ENCODE assay signal across 21 cellular contexts in genomic region chr17:32481193-32481592, GRCh38. TPM values are rescaled to one million over a fixed set of nuclear protein-coding genes. Genes with fewer than 3 reads are reported as not detected.
DNase-seq lines count a peak whose midpoint lies in the region; ATAC-seq, FAIRE-seq and TF ChIP-seq lines count a peak whose summit lies in the region.
"Had no signal": no experiment of that assay in that cellular context is flagged by ENCODE, and none has a peak within 500 bp of the region (broad histone marks: within the 10 kb centered on the region; RNA-seq: fewer than 3 reads in every experiment).

No MANE protein-coding gene starts in this region.

- H3K4me3 ChIP-seq in BLaER1 (no peak overlapping the region), endothelial cell of umbilical vein (replicated peaks in 1 of 3; ENCODE audit: insufficient read depth in 1 of 3, low read depth in 1 of 3, low read length in 3 of 3) (no peak overlapping the region), A673 (ENCODE audit: low read depth, low read length, poor library complexity, severe bottlenecking) (no peak overlapping the region)
- H3K4me3 ChIP-seq: gastrocnemius medialis, lower lobe of right lung, psoas muscle had no signal

- H3K4me1 ChIP-seq in BLaER1 (peaks cover 15% of the 10 kb centered on the region), endothelial cell of umbilical vein (ENCODE audit: control insufficient read depth, extremely low read depth, insufficient read depth, low read length) (no peaks in the 10 kb centered on the region), A673 (ENCODE audit: insufficient read depth, low read length, poor library complexity, severe bottlenecking) (peaks cover 11% of the 10 kb centered on the region)

- no peaks in the 10 kb centered on the region for H3K27me3 ChIP-seq in BLaER1
- H3K27me3 ChIP-seq in endothelial cell of umbilical vein (ENCODE audit: control insufficient read depth in 2 of 2, insufficient read depth in 2 of 2, low read length in 2 of 2) = no peaks in the 10 kb centered on the region
- no peaks in the 10 kb centered on the region for H3K27me3 ChIP-seq in A673 (replicated peaks; ENCODE audit: insufficient read depth, low read depth, low read length, poor library complexity)
- H3K27me3 ChIP-seq: gastrocnemius medialis had no signal

- peak overlapping the region; percentile 17 for H3K27ac Mint-ChIP-seq in T-helper 2 cell treated with Interferon-gamma antibody and Interleukin-4, amounts not matched to agents 5 μg/mL and 100 μg/mL, for 36 hours
- peak overlapping the region; percentile 24 to 39 for H3K27ac Mint-ChIP-seq in T-cell

- H3K9me3 ChIP-seq in BLaER1 = no peaks in the 10 kb centered on the region
- H3K9me3 ChIP-seq in endothelial cell of umbilical vein (replicated peaks; ENCODE audit: control insufficient read depth, insufficient read depth, low read length) = no peaks in the 10 kb centered on the region
- H3K9me3 ChIP-seq in A673 (ENCODE audit: low read depth, low read length, poor library complexity, severe bottlenecking) = no peaks in the 10 kb centered on the region
- H3K9me3 ChIP-seq: gastrocnemius medialis, lower lobe of right lung, neutrophil, psoas muscle had no signal

- no peak overlapping the region for H2AFZ ChIP-seq in endothelial cell of umbilical vein (ENCODE audit: low read depth, low read length)

- H3K36me3 ChIP-seq in BLaER1 (peaks cover 68% of the 10 kb centered on the region), endothelial cell of umbilical vein (ENCODE audit: control insufficient read depth in 2 of 2, extremely low read depth in 1 of 2, insufficient read depth in 2 of 2, low read length in 2 of 2) (peaks cover 21 to 39% of the 10 kb centered on the region in 2 experiments), A673 (ENCODE audit: insufficient read depth, low read length, poor library complexity, severe bottlenecking) (peaks cover 26% of the 10 kb centered on the region)

- intact Hi-C loops in endothelial cell of umbilical vein (cut with micrococcal nuclease) (loop anchor here (5.0 to 10.0 kb wide), 2 partner anchors 176 to 514 kb away; partner anchors contain the start of gene SPACA3), A673 (cut with micrococcal nuclease; ENCODE audit: unreplicated experiment) (loop anchor here (5.0 kb wide), 1 partner anchor 276 kb away; no protein-coding TSS in a partner anchor)

- H3K9me1 ChIP-seq in endothelial cell of umbilical vein (replicated peaks; ENCODE audit: control insufficient read depth, extremely low read depth, insufficient read depth, low read length) = no peaks in the 10 kb centered on the region

- dilution Hi-C loops in endothelial cell of umbilical vein (cut with MboI; ENCODE audit: extremely low pct_ligation_motif_present, low sequenced_read_pairs) = no loop called here

- no peaks in the 10 kb centered on the region for H4K20me1 ChIP-seq in BLaER1
- no peaks in the 10 kb centered on the region for H4K20me1 ChIP-seq in endothelial cell of umbilical vein (replicated peaks; ENCODE audit: control insufficient read depth, extremely low read depth, insufficient read depth, low read length)

- H3K27me3 Mint-ChIP-seq in T-helper 2 cell treated with Interferon-gamma antibody and Interleukin-4, amounts not matched to agents 5 μg/mL and 100 μg/mL, for 36 hours (ENCODE audit: low read depth) = no peaks in the 10 kb centered on the region
- no peaks in the 10 kb centered on the region for H3K27me3 Mint-ChIP-seq in T-cell
- H3K27me3 Mint-ChIP-seq: activated B cell treated with CpG ODN at 0.5 μM for 24 hours had no signal

- peaks cover 47% of the 10 kb centered on the region for H3K36me3 Mint-ChIP-seq in T-helper 2 cell treated with Interferon-gamma antibody and Interleukin-4, amounts not matched to agents 5 μg/mL and 100 μg/mL, for 36 hours (ENCODE audit: low read depth)
- peaks cover 52% of the 10 kb centered on the region for H3K36me3 Mint-ChIP-seq in T-cell

- H3K9me3 Mint-ChIP-seq in T-helper 2 cell treated with Interferon-gamma antibody and Interleukin-4, amounts not matched to agents 5 μg/mL and 100 μg/mL, for 36 hours = no peaks in the 10 kb centered on the region
- H3K9me3 Mint-ChIP-seq in T-cell = no peaks in the 10 kb centered on the region
- H3K9me3 Mint-ChIP-seq: activated B cell treated with CpG ODN at 0.5 μM for 24 hours had no signal

- H3K79me2 ChIP-seq in endothelial cell of umbilical vein (ENCODE audit: control insufficient read depth, insufficient read depth, low read length) = no peaks in the 10 kb centered on the region

- H3K4me1 Mint-ChIP-seq in T-helper 2 cell treated with Interferon-gamma antibody and Interleukin-4, amounts not matched to agents 5 μg/mL and 100 μg/mL, for 36 hours (ENCODE audit: low read depth) = peaks cover 3% of the 10 kb centered on the region
- H3K4me1 Mint-ChIP-seq in T-cell = peaks cover 11 to 13% (median 12%) of the 10 kb centered on the region in 3 donors

- CTCF ChIA-PET in T-cell (lab: Charles Lee) (interaction anchor here in 1 of 2 donors (0.6 to 1.5 kb wide), 4 partner anchors 12 to 178 kb away, joined by 3 to 5 read pairs (median 4); no protein-coding TSS in a partner anchor), endothelial cell of umbilical vein (lab: Charles Lee) (interaction anchor here (2.6 to 6.6 kb wide), 2 partner anchors 19 to 274 kb away, joined by 22 to 41 read pairs; no protein-coding TSS in a partner anchor), A673 (lab: Charles Lee) (interaction anchor here (0.6 kb wide), 1 partner anchor 396 kb away, joined by 3 read pairs; the partner anchor contains the start of gene MYO1D)

- FAIRE-seq in endothelial cell of umbilical vein (lab: Jason Lieb, UNC) = no peak
- FAIRE-seq: colon, GM19239 had no signal

- POLR2A ChIA-PET in T-cell (lab: Charles Lee) (no interaction called here), endothelial cell of umbilical vein (lab: Charles Lee) (no interaction called here), A673 (lab: Charles Lee; ENCODE audit: low non-redundant PET) (interaction anchor here (0.7 kb wide), 1 partner anchor 37 kb away, joined by 5 read pairs; the partner anchor contains the start of gene PSMD11)

- BruUV-seq in endothelial cell of umbilical vein (replicated peaks; lab: Mats Ljungman, UMichigan) (TSS peak; percentile 43), A673 (replicated peaks; lab: Mats Ljungman, UMichigan) (no TSS peak)

- H3K27ac ChIP-seq in BLaER1 (0 out of 2 replicates have a peak overlapping the region, but pooled peaks have one; percentile 27), endothelial cell of umbilical vein (ENCODE audit: insufficient read depth, low read depth, low read length) (no peak overlapping the region), A673 (ENCODE audit: low read depth, low read length, poor library complexity, severe bottlenecking) (no peak overlapping the region)
- H3K27ac ChIP-seq: gastrocnemius medialis, lower lobe of right lung, neutrophil, psoas muscle had no signal

- DNase-seq in T-helper 2 cell treated with Interferon-gamma antibody and Interleukin-4, amounts not matched to agents 5 μg/mL and 100 μg/mL, for 36 hours (ENCODE audit: low spot score) = no peak
- DNase-seq in T-helper 2 cell (no peak), T-cell (no peak), endothelial cell of umbilical vein (ENCODE audit: low read depth, low spot score) (no peak), A673 (ENCODE audit: low spot score) (no peak), NOMO-1 treated with dmso at 0.1 percent for 144 hours (lab: John Stamatoyannopoulos, UW; ENCODE audit: unreplicated experiment) (no peak), hippocampal formation (lab: John Stamatoyannopoulos, UW) (no peak)
- DNase-seq: 8988T, activated B cell treated with CpG ODN at 0.5 μM for 24 hours, gastrocnemius medialis, islet precursor cell, lower lobe of right lung, NCI-H1048, NCI-H187, psoas muscle, T1000 had no signal

- H3K4me2 ChIP-seq in BLaER1 (no peak overlapping the region), endothelial cell of umbilical vein (ENCODE audit: insufficient read depth, low read length) (no peak overlapping the region)

- H3K9ac ChIP-seq in BLaER1 (no peak overlapping the region), endothelial cell of umbilical vein (replicated peaks; ENCODE audit: extremely low read depth, insufficient read depth, low read length) (no peak overlapping the region)

- TF ChIP-seq CTCF in endothelial cell of umbilical vein (IDR thresholded peaks at IDR 0.05; ENCODE audit: extremely low read depth in 1 of 2, insufficient read depth in 1 of 2, low read depth in 1 of 2, low read length in 2 of 2) (no peak), A673 (conservative IDR thresholded peaks at IDR 0.05; ENCODE audit: low read depth, low read length) (no peak)

- ATAC-seq in T-cell (replicated peaks in 1 of 4) = no peak
- ATAC-seq: gastrocnemius medialis, lower lobe of right lung, psoas muscle, SK-N-SH treated with all-trans-retinoic acid at 6 μM for 48 hours had no signal

- H3K4me3 Mint-ChIP-seq in T-helper 2 cell treated with Interferon-gamma antibody and Interleukin-4, amounts not matched to agents 5 μg/mL and 100 μg/mL, for 36 hours = no peak overlapping the region
- no peak overlapping the region for H3K4me3 Mint-ChIP-seq in T-cell
- H3K4me3 Mint-ChIP-seq: activated B cell treated with CpG ODN at 0.5 μM for 24 hours had no signal

- TF ChIP-seq POLR2A in endothelial cell of umbilical vein (IDR thresholded peaks at IDR 0.05; ENCODE audit: low read depth, low read length) = no peak

TF ChIP-seq in endothelial cell of umbilical vein, 7 proteins besides CTCF, POLR2A, EP300 and RAD21 (continues in another document):
- TF ChIP-seq GATA2 (IDR thresholded peaks at IDR 0.05; ENCODE audit: insufficient read depth, insufficient read length, low read depth, low read length) = no peak

RNA-seq across cellular contexts. Expression of gene CDK5R1, which starts 5.6 kb away (rescaled TPM):
- total RNA-seq in T-cell = 10 to 100 TPM in 3 of 5 donors, 1 to 10 TPM in 2; 8.1 to 23.8 (median 14.7) TPM
- 3.9 and 6.1 TPM in 2 replicates for total RNA-seq in endothelial cell of umbilical vein
- 1.5 and 1.6 TPM in 2 replicates for polyA plus RNA-seq in endothelial cell of umbilical vein
- 0.93 and 1.1 TPM in 2 replicates for polyA plus RNA-seq in endothelial cell of umbilical vein (2011; cell fraction: cytosol; rRNA removed)
- polyA plus RNA-seq in endothelial cell of umbilical vein (2011; cell fraction: nucleus; rRNA removed) = 2.9 and 3.0 TPM in 2 replicates
- polyA plus RNA-seq in endothelial cell of umbilical vein (2012) = 2.7 and 3.8 TPM in 2 replicates
- polyA minus RNA-seq in endothelial cell of umbilical vein = 1.6 and 2.1 TPM in 2 replicates
- polyA minus RNA-seq in endothelial cell of umbilical vein (2011; cell fraction: cytosol; rRNA and poly(A)+ RNA removed) = 0.31 TPM
- 1.4 and 1.8 TPM in 2 replicates for polyA minus RNA-seq in endothelial cell of umbilical vein (2011; cell fraction: nucleus; rRNA and poly(A)+ RNA removed)
- 3.9 and 5.1 TPM in 2 replicates for total RNA-seq in A673 (2021)

RNA-seq across cellular contexts. Expression of gene PSMD11, which starts 36.9 kb away (rescaled TPM):
- 10 to 100 TPM; 56.3 to 72.8 (median 62.9) TPM for total RNA-seq in T-cell
- 153 and 161 TPM in 2 replicates for total RNA-seq in endothelial cell of umbilical vein
- 56.4 and 59.4 TPM in 2 replicates for polyA plus RNA-seq in endothelial cell of umbilical vein
- 84.0 and 84.8 TPM in 2 replicates for polyA plus RNA-seq in endothelial cell of umbilical vein (2011; cell fraction: cytosol; rRNA removed)
- 93.1 and 112 TPM in 2 replicates for polyA plus RNA-seq in endothelial cell of umbilical vein (2011; cell fraction: nucleus; rRNA removed)
- polyA plus RNA-seq in endothelial cell of umbilical vein (2012) = 117 and 183 TPM in 2 replicates
- polyA minus RNA-seq in endothelial cell of umbilical vein = 167 and 171 TPM in 2 replicates
- 90.0 TPM for polyA minus RNA-seq in endothelial cell of umbilical vein (2011; cell fraction: cytosol; rRNA and poly(A)+ RNA removed)
- polyA minus RNA-seq in endothelial cell of umbilical vein (2011; cell fraction: nucleus; rRNA and poly(A)+ RNA removed) = 83.6 and 138 TPM in 2 replicates
- 195 and 213 TPM in 2 replicates for total RNA-seq in A673 (2021)
